Comparison of ENCODE assay signal across 8 cellular contexts in the genomic region with DNA sequence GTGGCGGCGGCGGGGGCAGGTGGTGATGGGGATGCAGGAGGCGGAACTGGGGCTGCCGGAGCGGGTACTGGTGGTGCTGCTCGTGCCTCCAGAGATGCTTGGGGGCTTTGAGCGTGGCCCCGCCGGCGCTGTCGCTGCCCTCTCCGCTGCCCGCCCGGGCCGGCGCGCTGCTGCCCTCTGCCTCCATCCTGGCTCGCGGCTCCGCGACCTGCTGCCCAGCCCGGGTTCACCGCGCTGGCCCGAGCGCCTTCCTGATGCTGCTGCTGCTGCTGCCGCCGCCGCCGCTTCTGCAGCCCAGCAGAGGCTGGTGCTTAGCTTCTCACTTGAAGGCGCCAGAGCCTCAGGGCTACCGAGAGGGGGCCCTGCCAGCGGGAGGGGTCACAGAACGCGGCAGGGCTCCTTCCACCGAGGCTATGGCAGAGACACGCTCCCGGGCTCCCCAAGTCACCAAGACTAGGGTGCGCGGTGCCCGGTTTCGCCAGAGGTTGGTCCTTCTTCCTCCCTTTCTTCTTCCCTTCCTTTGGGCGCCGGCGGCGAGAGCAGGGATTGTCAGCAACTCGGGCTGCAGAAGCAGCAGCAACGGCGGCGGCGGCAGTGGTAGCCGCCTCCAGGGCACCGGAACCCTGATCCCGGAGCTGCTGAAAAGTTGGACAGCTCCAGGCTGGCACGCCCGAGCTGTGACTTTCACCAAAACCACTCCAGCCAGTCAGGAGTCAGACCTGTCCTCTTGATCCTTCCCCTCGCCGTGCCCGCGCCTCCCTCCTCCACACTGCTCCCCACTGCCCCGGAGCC. TPM values are rescaled to one million over a fixed set of nuclear protein-coding genes. Genes with fewer than 3 reads are reported as not detected.
A peak's percentile ranks its signal among the peaks of the same experiment; 100 is the strongest.
DNase-seq lines count a peak whose midpoint lies in the region; ATAC-seq and TF ChIP-seq lines count a peak whose summit lies in the region.

A gene (minus strand): TSS at position 291 of the 792 bp plus-strand sequence.

- POLR2A ChIA-PET in PC-9 (lab: Charles Lee; ENCODE audit: unreplicated experiment): no interaction called here

- DNase-seq in Calu3: peak; percentile 73
- peak; percentile 70 for DNase-seq in HT1080 (ENCODE audit: low read depth)
- peak; percentile 50 for DNase-seq in activated CD8-positive, alpha-beta memory T cell treated with anti-CD3 and anti-CD28 coated beads, Interleukin-2, amount 50 U/mL, for 48 hours
- DNase-seq in glomerular endothelial cell (ENCODE audit: extremely low read depth, low read depth, low spot score): no peak
- peak; percentile 74 for DNase-seq in neuronal stem cell (ENCODE audit: low spot score)
- DNase-seq in NCI-H2029 treated with DMSO at 0.1 percent for 48 hours (lab: John Stamatoyannopoulos, UW): no peak
- no peak for DNase-seq in PC-9

- no peak within 1 kb of the TSS for H2BK120ac ChIP-seq in neuronal stem cell (ENCODE audit: low read depth, low read length)

- H3K79me1 ChIP-seq in neuronal stem cell (ENCODE audit: low read depth, low read length): no peaks in the 10 kb centered on the region

- H2BK12ac ChIP-seq in neuronal stem cell (ENCODE audit: low read length): no peak within 1 kb of the TSS

- intact Hi-C loops in Calu3 (cut with micrococcal nuclease; ENCODE audit: unreplicated experiment): no loop called here
- intact Hi-C loops in PC-9 (cut with micrococcal nuclease; ENCODE audit: unreplicated experiment): no loop called here

- no peaks in the 10 kb centered on the region for H3K36me3 ChIP-seq in neuronal stem cell (replicated peaks in 1 of 2; ENCODE audit: control insufficient read depth in 2 of 2, insufficient read depth in 2 of 2, low read length in 2 of 2)
- no peaks in the 10 kb centered on the region for H3K36me3 ChIP-seq in PC-9 (ENCODE audit: low read depth)

- H3K9me3 ChIP-seq in neuronal stem cell (replicated peaks in 1 of 2; ENCODE audit: control insufficient read depth in 2 of 2, insufficient read depth in 1 of 2, low read depth in 1 of 2, low read length in 2 of 2) (no peaks in the 10 kb centered on the region), PC-9 (ENCODE audit: insufficient read depth, low read depth) (no peaks in the 10 kb centered on the region; the same call in 1 of the 2 replicates)

- CTCF ChIA-PET in Calu3 (lab: Charles Lee) (interaction anchor here (0.5 to 0.7 kb wide), 2 partner anchors 16 to 382 kb away, joined by 4 read pairs; no protein-coding TSS in a partner anchor), PC-9 (lab: Charles Lee) (no interaction called here)

- H3K4me2 ChIP-seq in neuronal stem cell (ENCODE audit: insufficient read depth, low read length, poor library complexity, severe bottlenecking) (peak within 1 kb of the TSS; percentile 92), PC-9 (no peak within 1 kb of the TSS)

- H2AFZ ChIP-seq in neuronal stem cell (ENCODE audit: low read length): peak within 1 kb of the TSS; percentile 81
- H2AFZ ChIP-seq in PC-9: no peak within 1 kb of the TSS

- H2AK5ac ChIP-seq in neuronal stem cell (ENCODE audit: low read depth, low read length): no peak within 1 kb of the TSS

- H3K9me3 Mint-ChIP-seq in Calu3 (ENCODE audit: low read depth, unreplicated experiment): no peaks in the 10 kb centered on the region

- H3K9me2 ChIP-seq in PC-9 (ENCODE audit: insufficient read depth): no peaks in the 10 kb centered on the region

- H4K91ac ChIP-seq in neuronal stem cell (ENCODE audit: low read depth, low read length, poor library complexity): no peak within 1 kb of the TSS

- no peaks in the 10 kb centered on the region for H3K4me1 Mint-ChIP-seq in Calu3 (ENCODE audit: low read depth, unreplicated experiment)

- no peaks in the 10 kb centered on the region for H3F3A ChIP-seq in PC-9 (ENCODE audit: insufficient read depth, low read depth)

- no peaks in the 10 kb centered on the region for H3K79me2 ChIP-seq in PC-9 (ENCODE audit: low read depth)

- H3K4me1 ChIP-seq in neuronal stem cell (ENCODE audit: control insufficient read depth in 2 of 2, insufficient read depth in 1 of 2, low read depth in 1 of 2, low read length in 2 of 2): peaks cover 4 to 10% of the 10 kb centered on the region in 2 donors
- no peaks in the 10 kb centered on the region for H3K4me1 ChIP-seq in PC-9 (replicated peaks; ENCODE audit: insufficient read depth)

- H3K4me3 ChIP-seq in neuronal stem cell (ENCODE audit: low read length in 2 of 2) (peak within 1 kb of the TSS; percentile 17 to 69), PC-9 (no peak within 1 kb of the TSS)

- WGBS in neuronal stem cell (ENCODE audit: extremely low coverage in 2 of 2, insufficient read length in 2 of 2, insufficient replicate concordance in 1 of 2), 2 donors: no CpG with 5 or more reads among the region's 62 CpGs

- H3K27ac Mint-ChIP-seq in Calu3 (ENCODE audit: unreplicated experiment): no peak within 1 kb of the TSS

- H3K4me3 Mint-ChIP-seq in Calu3 (ENCODE audit: low read depth, unreplicated experiment): peak within 1 kb of the TSS; percentile 63

- H3K27me3 ChIP-seq in neuronal stem cell (ENCODE audit: control insufficient read depth in 3 of 3, insufficient read depth in 3 of 3, low read depth in 1 of 3, low read length in 3 of 3): peaks cover 3 to 51% (median 29%) of the 10 kb centered on the region in 3 experiments
- H3K27me3 ChIP-seq in PC-9 (ENCODE audit: insufficient read depth, low read depth): no peaks in the 10 kb centered on the region

- peak within 1 kb of the TSS; percentile 38 for H3K9ac ChIP-seq in neuronal stem cell (ENCODE audit: low read depth, low read length, poor library complexity)

- peak within 1 kb of the TSS; percentile 42 for H3K18ac ChIP-seq in neuronal stem cell (ENCODE audit: low read length)

- BruUV-seq in Calu3 (replicated peaks; lab: Mats Ljungman, UMichigan) (no TSS peak), PC-9 (replicated peaks; lab: Mats Ljungman, UMichigan) (no TSS peak)

- H3K36me3 Mint-ChIP-seq in Calu3 (ENCODE audit: insufficient read depth, unreplicated experiment): no peaks in the 10 kb centered on the region

- no peak for ATAC-seq in GM21381 (IDR thresholded peaks at IDR 0.05; ENCODE audit: unreplicated experiment)

- H4K20me1 ChIP-seq in PC-9 (ENCODE audit: insufficient read depth): no peaks in the 10 kb centered on the region

- H3K27ac ChIP-seq in neuronal stem cell (replicated peaks; ENCODE audit: low read length) (no peak within 1 kb of the TSS), PC-9 (no peak within 1 kb of the TSS)

- peak within 1 kb of the TSS; percentile 9 for H4K8ac ChIP-seq in neuronal stem cell (ENCODE audit: low read depth, low read length)

- peaks cover 80% of the 10 kb centered on the region for H3K27me3 Mint-ChIP-seq in Calu3 (ENCODE audit: unreplicated experiment)

- H3K23ac ChIP-seq in neuronal stem cell (ENCODE audit: low read depth, low read length, poor library complexity): peak within 1 kb of the TSS; percentile 48

- no peak within 1 kb of the TSS for H2BK15ac ChIP-seq in neuronal stem cell (ENCODE audit: low read length)

- no peak for TF ChIP-seq CTCF in Calu3 (IDR thresholded peaks at IDR 0.05; ENCODE audit: unreplicated experiment)
- TF ChIP-seq CTCF in PC-9 (conservative IDR thresholded peaks at IDR 0.05): no peak

- no peak within 1 kb of the TSS for H2BK5ac ChIP-seq in neuronal stem cell (ENCODE audit: low read length)

- no peak within 1 kb of the TSS for H3K4ac ChIP-seq in neuronal stem cell (ENCODE audit: low read length)

- peak within 1 kb of the TSS; percentile 43 for H3K14ac ChIP-seq in neuronal stem cell (ENCODE audit: low read length)

RNA-seq across cellular contexts. Expression of the gene that starts here (rescaled TPM):
- total RNA-seq in Calu3 (2022) (11.6 and 17.8 TPM in 2 replicates), glomerular endothelial cell (11.8 and 27.4 TPM in 2 replicates), PC-9 (2021) (9.0 and 9.8 TPM in 2 replicates)
- total RNA-seq in HT1080 (2014; rRNA removed; shearing (Covaris generic)): 1.0 and 2.6 TPM in 2 replicates
- polyA plus RNA-seq in HT1080 (2015; cell fraction: cytosol; rRNA removed): 0.57 and 0.80 TPM in 2 replicates
- polyA plus RNA-seq in HT1080 (2015; cell fraction: nucleus; rRNA removed): 2.3 and 4.2 TPM in 2 replicates
- 1.4 TPM for polyA plus RNA-seq in neuronal stem cell (2013, experiment 1 of 2)
- 1.3 TPM for polyA plus RNA-seq in neuronal stem cell (2013, experiment 2 of 2)

Comparison
In these comparisons a context has a peak if more than half of its experiments do, and no peak if none do; other contexts are left out.
1. DNase-seq: peak in Calu3 (single experiment), HT1080 (single experiment), activated CD8-positive, alpha-beta memory T cell treated with anti-CD3 and anti-CD28 coated beads, Interleukin-2, amount 50 U/mL, for 48 hours (single experiment) and neuronal stem cell (single experiment); none in glomerular endothelial cell (single experiment), NCI-H2029 treated with DMSO at 0.1 percent for 48 hours (single experiment) and PC-9 (0 of 2).